ENCODE assay signal across 15 cellular contexts in the genomic region with DNA sequence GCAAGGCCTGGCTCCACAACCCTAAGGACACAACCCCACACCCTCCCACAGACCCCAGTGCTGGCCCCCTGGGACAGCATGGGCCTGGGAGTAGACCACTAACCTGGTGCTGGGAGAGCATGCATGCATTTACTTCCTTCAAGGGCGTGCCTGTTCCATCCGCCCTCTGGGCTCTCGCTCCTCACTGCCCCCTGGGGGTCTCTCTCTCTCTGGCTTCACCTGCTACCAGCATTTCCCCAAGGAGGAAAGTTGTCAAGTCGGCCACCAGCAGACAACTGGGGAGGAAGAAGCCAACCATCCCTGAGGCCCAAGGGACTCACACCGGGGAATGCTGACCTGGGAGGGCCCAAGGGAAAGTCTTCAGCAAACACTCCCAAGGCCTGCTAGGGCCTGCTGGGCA. TPM values are rescaled to one million over a fixed set of nuclear protein-coding genes. Genes with fewer than 3 reads are reported as not detected.
DNase-seq lines count a peak whose midpoint lies in the region; ATAC-seq, FAIRE-seq and TF ChIP-seq lines count a peak whose summit lies in the region.
"Had no signal": no experiment of that assay in that cellular context is flagged by ENCODE, and none has a peak within 500 bp of the region (broad histone marks: within the 10 kb centered on the region; RNA-seq: fewer than 3 reads in every experiment).

No MANE protein-coding gene starts in this region.

- no TSS peak for BruUV-seq in endothelial cell of umbilical vein (replicated peaks; lab: Mats Ljungman, UMichigan)

- no peak overlapping the region for H3K4me3 Mint-ChIP-seq in T-helper 1 cell treated with Interleukin-12 subunit alpha and Interleukin-12 subunit beta and Interleukin-4 antibody, amounts not matched to agents 30 μg/mL and 1 μg/mL, for 36 hours
- no peak overlapping the region for H3K4me3 Mint-ChIP-seq in stimulated activated effector memory CD8-positive, alpha-beta T cell treated with anti-CD3 and anti-CD28 coated beads, Interleukin-12 subunit alpha, Interleukin-12 subunit beta, amount 100 ng/mL, for 72 hours
- H3K4me3 Mint-ChIP-seq: stimulated activated memory B cell treated with anti-CD40 and anti-IgM and Interleukin-4, amounts not matched to agents 10 μg/mL and 1 μg/mL and 100 μg/mL, for 72 hours had no signal

- POLR2A ChIA-PET in endothelial cell of umbilical vein (lab: Charles Lee): no interaction called here

- H3K27me3 Mint-ChIP-seq in T-helper 1 cell treated with Interleukin-12 subunit alpha and Interleukin-12 subunit beta and Interleukin-4 antibody, amounts not matched to agents 30 μg/mL and 1 μg/mL, for 36 hours (ENCODE audit: low read depth): no peaks in the 10 kb centered on the region
- H3K27me3 Mint-ChIP-seq: stimulated activated memory B cell treated with anti-CD40 and anti-IgM and Interleukin-4, amounts not matched to agents 10 μg/mL and 1 μg/mL and 100 μg/mL, for 72 hours had no signal

- no peaks in the 10 kb centered on the region for H3K9me3 Mint-ChIP-seq in T-helper 1 cell treated with Interleukin-12 subunit alpha and Interleukin-12 subunit beta and Interleukin-4 antibody, amounts not matched to agents 30 μg/mL and 1 μg/mL, for 36 hours
- no peaks in the 10 kb centered on the region for H3K9me3 Mint-ChIP-seq in stimulated activated effector memory CD8-positive, alpha-beta T cell treated with anti-CD3 and anti-CD28 coated beads, Interleukin-12 subunit alpha, Interleukin-12 subunit beta, amount 100 ng/mL, for 72 hours
- H3K9me3 Mint-ChIP-seq: stimulated activated memory B cell treated with anti-CD40 and anti-IgM and Interleukin-4, amounts not matched to agents 10 μg/mL and 1 μg/mL and 100 μg/mL, for 72 hours had no signal

- no peaks in the 10 kb centered on the region for H3K9me1 ChIP-seq in endothelial cell of umbilical vein (replicated peaks; ENCODE audit: control insufficient read depth, extremely low read depth, insufficient read depth, low read length)

- H3K36me3 Mint-ChIP-seq in T-helper 1 cell treated with Interleukin-12 subunit alpha and Interleukin-12 subunit beta and Interleukin-4 antibody, amounts not matched to agents 30 μg/mL and 1 μg/mL, for 36 hours (ENCODE audit: low read depth): peaks cover 32% of the 10 kb centered on the region
- H3K36me3 Mint-ChIP-seq in stimulated activated effector memory CD8-positive, alpha-beta T cell treated with anti-CD3 and anti-CD28 coated beads, Interleukin-12 subunit alpha, Interleukin-12 subunit beta, amount 100 ng/mL, for 72 hours: peaks cover 86% of the 10 kb centered on the region

- H4K20me1 ChIP-seq in endothelial cell of umbilical vein (replicated peaks; ENCODE audit: control insufficient read depth, extremely low read depth, insufficient read depth, low read length): no peaks in the 10 kb centered on the region

- peaks cover 98% of the 10 kb centered on the region for H3K36me3 ChIP-seq in NT2/D1 (ENCODE audit: insufficient read depth, insufficient read length, low read length)
- H3K36me3 ChIP-seq in endothelial cell of umbilical vein (ENCODE audit: control insufficient read depth in 2 of 2, extremely low read depth in 1 of 2, insufficient read depth in 2 of 2, low read length in 2 of 2): no peaks in the 10 kb centered on the region

- FAIRE-seq in endothelial cell of umbilical vein (lab: Jason Lieb, UNC): no peak
- FAIRE-seq: TTC549 had no signal

- dilution Hi-C loops in endothelial cell of umbilical vein (cut with MboI; ENCODE audit: extremely low pct_ligation_motif_present, low sequenced_read_pairs): no loop called here

- no peak for DNase-seq in T-helper 1 cell
- peak; percentile 63 for DNase-seq in NT2/D1 (ENCODE audit: low read depth, low spot score)
- peak; percentile 6 for DNase-seq in endothelial cell of umbilical vein (ENCODE audit: low read depth, low spot score)
- DNase-seq in stimulated activated effector memory CD8-positive, alpha-beta T cell treated with anti-CD3 and anti-CD28 coated beads, Interleukin-12 subunit alpha, Interleukin-12 subunit beta, amount 100 ng/mL, for 72 hours (ENCODE audit: low spot score in 2 of 2): no peak
- no peak for DNase-seq in cerebellum (ENCODE audit: low spot score)
- DNase-seq in T-helper 9 cell: no peak
- no peak for DNase-seq in GM03348 (ENCODE audit: low spot score)
- DNase-seq: activated gamma-delta T cell; C1 segment of cervical spinal cord; cortex of kidney; hippocampal formation; stimulated activated CD4-positive, alpha-beta T cell treated with anti-CD3 and anti-CD28 coated beads, Interleukin-12 subunit alpha, Interleukin-12 subunit beta, amount 100 ng/mL, for 4 hours had no signal

- intact Hi-C loops in endothelial cell of umbilical vein (cut with micrococcal nuclease): no loop called here

- H3K27ac Mint-ChIP-seq in T-helper 1 cell treated with Interleukin-12 subunit alpha and Interleukin-12 subunit beta and Interleukin-4 antibody, amounts not matched to agents 30 μg/mL and 1 μg/mL, for 36 hours: peak overlapping the region; percentile 36
- H3K27ac Mint-ChIP-seq in stimulated activated effector memory CD8-positive, alpha-beta T cell treated with anti-CD3 and anti-CD28 coated beads, Interleukin-12 subunit alpha, Interleukin-12 subunit beta, amount 100 ng/mL, for 72 hours: peak overlapping the region; percentile 57
- H3K27ac Mint-ChIP-seq: stimulated activated memory B cell treated with anti-CD40 and anti-IgM and Interleukin-4, amounts not matched to agents 10 μg/mL and 1 μg/mL and 100 μg/mL, for 72 hours had no signal

- peaks cover 86% of the 10 kb centered on the region for H3K79me2 ChIP-seq in endothelial cell of umbilical vein (ENCODE audit: control insufficient read depth, insufficient read depth, low read length)

- CTCF ChIA-PET in endothelial cell of umbilical vein (lab: Charles Lee): no interaction called here

- no peak for TF ChIP-seq POLR2A in endothelial cell of umbilical vein (IDR thresholded peaks at IDR 0.05; ENCODE audit: low read depth, low read length)

- H2AFZ ChIP-seq in endothelial cell of umbilical vein (ENCODE audit: low read depth, low read length): no peak overlapping the region

- H3K27ac ChIP-seq in endothelial cell of umbilical vein (ENCODE audit: insufficient read depth, low read depth, low read length): no peak overlapping the region

- H3K4me1 ChIP-seq in NT2/D1 (ENCODE audit: insufficient read depth, insufficient read length) (peaks cover 44% of the 10 kb centered on the region), endothelial cell of umbilical vein (ENCODE audit: control insufficient read depth, extremely low read depth, insufficient read depth, low read length) (peaks cover 9% of the 10 kb centered on the region)

- no peak overlapping the region for H3K4me2 ChIP-seq in endothelial cell of umbilical vein (ENCODE audit: insufficient read depth, low read length)

- H3K9ac ChIP-seq in NT2/D1 (ENCODE audit: insufficient read length, low read depth) (no peak overlapping the region), endothelial cell of umbilical vein (replicated peaks; ENCODE audit: extremely low read depth, insufficient read depth, low read length) (no peak overlapping the region)

- peak; percentile 17 to 35 for TF ChIP-seq CTCF in endothelial cell of umbilical vein (IDR thresholded peaks at IDR 0.05; ENCODE audit: extremely low read depth in 1 of 2, insufficient read depth in 1 of 2, low read depth in 1 of 2, low read length in 2 of 2)

- no peak for ATAC-seq in stimulated activated effector memory CD8-positive, alpha-beta T cell treated with anti-CD3 and anti-CD28 coated beads, Interleukin-12 subunit alpha, Interleukin-12 subunit beta, amount 100 ng/mL, for 72 hours
- ATAC-seq: stimulated activated memory B cell treated with anti-CD40 and anti-IgM and Interleukin-4, amounts not matched to agents 10 μg/mL and 1 μg/mL and 100 μg/mL, for 72 hours had no signal

- H3K9me3 ChIP-seq in NT2/D1 (ENCODE audit: insufficient read depth, low read length) (no peaks in the 10 kb centered on the region), endothelial cell of umbilical vein (replicated peaks; ENCODE audit: control insufficient read depth, insufficient read depth, low read length) (no peaks in the 10 kb centered on the region)

- H3K4me3 ChIP-seq in NT2/D1 (ENCODE audit: insufficient read length, low read depth) (no peak overlapping the region), endothelial cell of umbilical vein (replicated peaks in 1 of 3; ENCODE audit: insufficient read depth in 1 of 3, low read depth in 1 of 3, low read length in 3 of 3) (no peak overlapping the region)

- H3K4me1 Mint-ChIP-seq in T-helper 1 cell treated with Interleukin-12 subunit alpha and Interleukin-12 subunit beta and Interleukin-4 antibody, amounts not matched to agents 30 μg/mL and 1 μg/mL, for 36 hours (ENCODE audit: low read depth): peaks cover 41% of the 10 kb centered on the region
- H3K4me1 Mint-ChIP-seq in stimulated activated effector memory CD8-positive, alpha-beta T cell treated with anti-CD3 and anti-CD28 coated beads, Interleukin-12 subunit alpha, Interleukin-12 subunit beta, amount 100 ng/mL, for 72 hours: peaks cover 56% of the 10 kb centered on the region

- H3K27me3 ChIP-seq in NT2/D1 (ENCODE audit: insufficient read depth, insufficient read length) (no peaks in the 10 kb centered on the region), endothelial cell of umbilical vein (ENCODE audit: control insufficient read depth in 2 of 2, insufficient read depth in 2 of 2, low read length in 2 of 2) (no peaks in the 10 kb centered on the region)

TF ChIP-seq in endothelial cell of umbilical vein, 7 proteins besides CTCF, POLR2A, EP300 and RAD21 (continues in another document):
- TF ChIP-seq GATA2 (IDR thresholded peaks at IDR 0.05; ENCODE audit: insufficient read depth, insufficient read length, low read depth, low read length): no peak
- no peak for TF ChIP-seq FOS (IDR thresholded peaks at IDR 0.05; ENCODE audit: borderline replicate concordance, insufficient read depth, low read length)
- TF ChIP-seq, protein P1, sequence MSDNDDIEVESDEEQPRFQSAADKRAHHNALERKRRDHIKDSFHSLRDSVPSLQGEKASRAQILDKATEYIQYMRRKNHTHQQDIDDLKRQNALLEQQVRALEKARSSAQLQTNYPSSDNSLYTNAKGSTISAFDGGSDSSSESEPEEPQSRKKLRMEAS (IDR thresholded peaks at IDR 0.05; ENCODE audit: insufficient read depth, insufficient read length): no peak
- no peak for TF ChIP-seq JUN (IDR thresholded peaks at IDR 0.05; ENCODE audit: borderline replicate concordance, insufficient read depth, insufficient read length, low read depth)
- TF ChIP-seq POLR2AphosphoS5 (IDR thresholded peaks at IDR 0.05; ENCODE audit: insufficient read depth, low read depth, low read length): no peak

RNA-seq across cellular contexts. Expression of gene LRP8, which starts 6.5 kb away (rescaled TPM):
- total RNA-seq in endothelial cell of umbilical vein: 57.1 and 62.2 TPM in 2 replicates
- polyA plus RNA-seq in endothelial cell of umbilical vein: 32.7 and 40.9 TPM in 2 replicates
- polyA plus RNA-seq in endothelial cell of umbilical vein (2011; cell fraction: cytosol; rRNA removed): 29.8 and 30.0 TPM in 2 replicates
- 124 and 145 TPM in 2 replicates for polyA plus RNA-seq in endothelial cell of umbilical vein (2011; cell fraction: nucleus; rRNA removed)
- 26.6 and 30.5 TPM in 2 replicates for polyA plus RNA-seq in endothelial cell of umbilical vein (2012)
- polyA minus RNA-seq in endothelial cell of umbilical vein: 81.5 and 89.4 TPM in 2 replicates
- polyA minus RNA-seq in endothelial cell of umbilical vein (2011; cell fraction: cytosol; rRNA and poly(A)+ RNA removed): 59.2 TPM
- polyA minus RNA-seq in endothelial cell of umbilical vein (2011; cell fraction: nucleus; rRNA and poly(A)+ RNA removed): 51.7 and 72.7 TPM in 2 replicates
- 74.2 TPM for total RNA-seq in cerebellum

Comparison
In these comparisons a context has a peak if more than half of its experiments do, and no peak if none do; other contexts are left out.
1. DNase-seq: peak in NT2/D1 (single experiment) and endothelial cell of umbilical vein (single experiment); none in T-helper 1 cell (0 of 5), stimulated activated effector memory CD8-positive, alpha-beta T cell treated with anti-CD3 and anti-CD28 coated beads, Interleukin-12 subunit alpha, Interleukin-12 subunit beta, amount 100 ng/mL, for 72 hours (0 of 2), cerebellum (single experiment), T-helper 9 cell (single experiment) and GM03348 (single experiment).